In genomic region chr6:130240232-130240631, GRCh38 we compare ENCODE assay signal across 18 cellular contexts. TPM values are rescaled to one million over a fixed set of nuclear protein-coding genes. Genes with fewer than 3 reads are reported as not detected.
DNase-seq lines count a peak whose midpoint lies in the region; ATAC-seq and TF ChIP-seq lines count a peak whose summit lies in the region.
"Had no signal": no experiment of that assay in that cellular context is flagged by ENCODE, and none has a peak within 500 bp of the region (broad histone marks: within the 10 kb centered on the region; RNA-seq: fewer than 3 reads in every experiment).

No MANE protein-coding gene starts in this region.

- no peaks in the 10 kb centered on the region for H3K4me1 ChIP-seq in RWPE2 (ENCODE audit: insufficient read depth, poor library complexity, severe bottlenecking)
- H3K4me1 ChIP-seq in sigmoid colon = peaks cover 0 to 17% (median 13%) of the 10 kb centered on the region in 4 donors
- H3K4me1 ChIP-seq: Caco-2, heart right ventricle had no signal

- H3K27ac ChIP-seq in RWPE2 (ENCODE audit: poor library complexity, severe bottlenecking) (no peak overlapping the region), sigmoid colon (peak overlapping the region in 3 of 4 donors; percentile 6 to 49 (median 21))
- H3K27ac ChIP-seq: cardiac muscle cell, heart right ventricle had no signal

- ATAC-seq in RWPE2 (ENCODE audit: low read depth) (0 out of 3 replicates have a peak, but pooled peaks have one; percentile 40), T-helper 17 cell (no peak)
- ATAC-seq in effector memory CD8-positive, alpha-beta T cell (replicated peaks) = no peak

- H3K36me3 Mint-ChIP-seq in activated naive CD4-positive, alpha-beta T cell treated with anti-CD3 and anti-CD28 coated beads for 36 hours (ENCODE audit: low read depth) = no peaks in the 10 kb centered on the region
- H3K36me3 Mint-ChIP-seq in T-helper 17 cell (ENCODE audit: low read depth) = no peaks in the 10 kb centered on the region
- H3K36me3 Mint-ChIP-seq in effector memory CD8-positive, alpha-beta T cell (ENCODE audit: insufficient read depth) = no peaks in the 10 kb centered on the region

- TF ChIP-seq CTCF in RWPE2 (IDR thresholded peaks at IDR 0.05; ENCODE audit: poor library complexity, severe bottlenecking) (no peak), sigmoid colon (IDR thresholded peaks at IDR 0.05) (no peak)

- whole genome bisulfite sequencing in sigmoid colon, 2 donors = 72 to 73% methylated on average over 4 of the region's 4 CpGs

- CTCF ChIA-PET in activated naive CD4-positive, alpha-beta T cell treated with anti-CD3 and anti-CD28 coated beads for 36 hours (lab: Charles Lee) = interaction anchor here (0.7 to 1.0 kb wide), 2 partner anchors 17 to 458 kb away, joined by 3 read pairs; no protein-coding TSS in a partner anchor

- no peak for TF ChIP-seq EP300 in sigmoid colon (IDR thresholded peaks at IDR 0.05)

- H3K27me3 ChIP-seq in RWPE2 (ENCODE audit: insufficient read depth, poor library complexity, severe bottlenecking) (no peaks in the 10 kb centered on the region), sigmoid colon (no peaks in the 10 kb centered on the region)
- H3K27me3 ChIP-seq: cardiac muscle cell, heart right ventricle had no signal

- H3K36me3 ChIP-seq in RWPE2 (ENCODE audit: low read depth) = no peaks in the 10 kb centered on the region
- H3K36me3 ChIP-seq in sigmoid colon = no peaks in the 10 kb centered on the region
- H3K36me3 ChIP-seq: cardiac muscle cell, heart right ventricle had no signal

- no peak for TF ChIP-seq POLR2A in sigmoid colon (IDR thresholded peaks at IDR 0.05)

- H3K4me1 Mint-ChIP-seq in activated naive CD4-positive, alpha-beta T cell treated with anti-CD3 and anti-CD28 coated beads for 36 hours (ENCODE audit: low read depth) = no peaks in the 10 kb centered on the region
- no peaks in the 10 kb centered on the region for H3K4me1 Mint-ChIP-seq in T-helper 17 cell
- H3K4me1 Mint-ChIP-seq in effector memory CD8-positive, alpha-beta T cell (ENCODE audit: low read depth in 2 of 2) = peaks cover 0 to 2% of the 10 kb centered on the region in 2 donors

- peak; percentile 81 for DNase-seq in ELR (ENCODE audit: low read depth)
- no peak for DNase-seq in RWPE2 (ENCODE audit: low spot score)
- peak; percentile 93 for DNase-seq in fibroblast of peridontal ligament (ENCODE audit: extremely low read depth)
- no peak for DNase-seq in sigmoid colon
- DNase-seq in activated naive CD4-positive, alpha-beta T cell treated with anti-CD3 and anti-CD28 coated beads for 36 hours = no peak
- DNase-seq in T-helper 17 cell = no peak
- no peak for DNase-seq in kidney glomerular epithelial cell (lab: John Stamatoyannopoulos, UW)
- DNase-seq in effector memory CD8-positive, alpha-beta T cell = no peak
- DNase-seq: activated CD8-positive, alpha-beta memory T cell treated with anti-CD3 and anti-CD28 coated beads for 24 hours; activated effector memory CD4-positive, alpha-beta T cell treated with Interleukin-2 at 50 U/mL for 16 hours; Caco-2; heart right ventricle; left cardiac atrium; MM.1S; NCI-H2107; NCI-H748 treated with DMSO at 0.1 percent for 48 hours; posterior cingulate gyrus had no signal

- H3K4me3 Mint-ChIP-seq in activated naive CD4-positive, alpha-beta T cell treated with anti-CD3 and anti-CD28 coated beads for 36 hours = no peak overlapping the region
- no peak overlapping the region for H3K4me3 Mint-ChIP-seq in T-helper 17 cell
- H3K4me3 Mint-ChIP-seq in effector memory CD8-positive, alpha-beta T cell = no peak overlapping the region

- no peaks in the 10 kb centered on the region for H3K27me3 Mint-ChIP-seq in activated naive CD4-positive, alpha-beta T cell treated with anti-CD3 and anti-CD28 coated beads for 36 hours (ENCODE audit: low read depth)
- H3K27me3 Mint-ChIP-seq in T-helper 17 cell = no peaks in the 10 kb centered on the region
- H3K27me3 Mint-ChIP-seq in effector memory CD8-positive, alpha-beta T cell = no peaks in the 10 kb centered on the region

- no peak overlapping the region for H3K27ac Mint-ChIP-seq in activated naive CD4-positive, alpha-beta T cell treated with anti-CD3 and anti-CD28 coated beads for 36 hours
- H3K27ac Mint-ChIP-seq in T-helper 17 cell = no peak overlapping the region
- no peak overlapping the region for H3K27ac Mint-ChIP-seq in effector memory CD8-positive, alpha-beta T cell

- no peak overlapping the region for H3K4me3 ChIP-seq in RWPE2 (ENCODE audit: severe bottlenecking)
- no peak overlapping the region for H3K4me3 ChIP-seq in sigmoid colon
- H3K4me3 ChIP-seq: cardiac muscle cell, heart right ventricle had no signal

- intact Hi-C loops in sigmoid colon (cut with DNase I) = no loop called here
- intact Hi-C loops in activated naive CD4-positive, alpha-beta T cell treated with anti-CD3 and anti-CD28 coated beads for 36 hours (cut with micrococcal nuclease) = no loop called here

- H3K9me3 Mint-ChIP-seq in activated naive CD4-positive, alpha-beta T cell treated with anti-CD3 and anti-CD28 coated beads for 36 hours = no peaks in the 10 kb centered on the region
- no peaks in the 10 kb centered on the region for H3K9me3 Mint-ChIP-seq in effector memory CD8-positive, alpha-beta T cell

- H3K9me3 ChIP-seq in RWPE2 (ENCODE audit: severe bottlenecking) (no peaks in the 10 kb centered on the region), sigmoid colon (no peaks in the 10 kb centered on the region), T-helper 17 cell (ENCODE audit: control insufficient read depth, low read length, poor library complexity, severe bottlenecking) (no peaks in the 10 kb centered on the region)
- H3K9me3 ChIP-seq: Caco-2, heart right ventricle had no signal

RNA-seq across cellular contexts. Expression of gene SAMD3, which starts 17.5 kb away (rescaled TPM):
- total RNA-seq in sigmoid colon (under 1 TPM in 1 of 4 donors, not detected in 3; 0.81 TPM), T-helper 17 cell (10 to 100 TPM; 14.5 to 30.0 TPM)
- polyA plus RNA-seq in sigmoid colon = 1 to 10 TPM; 1.2 to 3.7 (median 3.5) TPM
- 1 to 10 TPM; 1.0 to 2.3 TPM for total RNA-seq in activated naive CD4-positive, alpha-beta T cell treated with anti-CD3 and anti-CD28 coated beads for 36 hours
- total RNA-seq: cardiac muscle cell had no signal
- polyA plus RNA-seq: cardiac muscle cell had no signal

Comparison
In these comparisons a context has a peak if more than half of its experiments do, and no peak if none do; other contexts are left out.
1. DNase-seq: peak in ELR (single experiment) and fibroblast of peridontal ligament (single experiment); none in RWPE2 (single experiment), sigmoid colon (single experiment), activated naive CD4-positive, alpha-beta T cell treated with anti-CD3 and anti-CD28 coated beads for 36 hours (single experiment), T-helper 17 cell (0 of 3), kidney glomerular epithelial cell (single experiment) and effector memory CD8-positive, alpha-beta T cell (0 of 3).
2. RNA of gene SAMD3, which starts 17.5 kb away (total RNA-seq): 14.5 to 30.0 TPM in T-helper 17 cell; 1.0 to 2.3 TPM in activated naive CD4-positive, alpha-beta T cell treated with anti-CD3 and anti-CD28 coated beads for 36 hours and 0.81 TPM in sigmoid colon; every median in the first group is over 4 times any median in the second.